In the genomic region with DNA sequence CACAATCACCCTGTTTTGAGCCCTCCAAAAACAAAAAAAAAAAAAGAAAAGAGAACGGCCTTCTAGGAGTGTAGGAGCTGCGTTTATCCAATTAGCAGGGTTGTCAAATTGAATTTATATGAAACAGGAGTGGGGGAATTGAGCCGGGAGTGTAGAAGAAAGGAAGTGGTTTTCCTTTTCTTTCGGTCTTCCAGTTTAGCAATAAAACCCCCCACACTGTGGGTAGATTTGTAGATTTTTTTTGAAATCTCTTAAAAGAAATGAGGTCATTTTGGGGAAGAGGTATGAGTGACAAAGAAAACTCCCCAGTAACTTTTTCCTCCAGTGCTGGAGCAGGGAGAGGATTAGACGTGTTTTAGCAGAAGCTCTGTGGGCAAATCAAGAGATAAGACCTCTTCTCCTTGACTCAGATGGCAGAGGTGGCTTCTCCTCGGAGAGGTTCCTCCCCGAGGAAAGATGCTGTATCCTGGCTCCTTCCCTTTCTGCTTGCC, we compare ENCODE assay signal across 11 cellular contexts. TPM values are rescaled to one million over a fixed set of nuclear protein-coding genes. Genes with fewer than 3 reads are reported as not detected.
DNase-seq lines count a peak whose midpoint lies in the region; ATAC-seq and TF ChIP-seq lines count a peak whose summit lies in the region.
"Had no signal": no experiment of that assay in that cellular context is flagged by ENCODE, and none has a peak within 500 bp of the region (broad histone marks: within the 10 kb centered on the region; RNA-seq: fewer than 3 reads in every experiment).

No MANE protein-coding gene starts in this region.

- H3K36me3 ChIP-seq in left ventricle myocardium inferior (no peaks in the 10 kb centered on the region), heart left ventricle (peaks cover 0 to 3% (median 0%) of the 10 kb centered on the region in 9 donors), uterus (no peaks in the 10 kb centered on the region)

- TF ChIP-seq POLR2A in heart left ventricle (IDR thresholded peaks at IDR 0.05): no peak
- no peak for TF ChIP-seq POLR2A in uterus (IDR thresholded peaks at IDR 0.05)

- H3K4me1 ChIP-seq in left ventricle myocardium inferior: peaks cover 24% of the 10 kb centered on the region
- peaks cover 0 to 49% (median 8%) of the 10 kb centered on the region in 12 donors for H3K4me1 ChIP-seq in heart left ventricle
- H3K4me1 ChIP-seq in uterus: peaks cover 19 to 28% of the 10 kb centered on the region in 2 donors

- H3K9me3 ChIP-seq in left ventricle myocardium inferior (replicated peaks): no peaks in the 10 kb centered on the region
- H3K9me3 ChIP-seq in heart left ventricle: no peaks in the 10 kb centered on the region
- H3K9me3 ChIP-seq in uterus: no peaks in the 10 kb centered on the region

- H3K9me3 Mint-ChIP-seq in WTC11 (no peaks in the 10 kb centered on the region), progenitor cell of endocrine pancreas (ENCODE audit: low read depth) (no peaks in the 10 kb centered on the region)
- H3K9me3 Mint-ChIP-seq: CD4-positive, alpha-beta T cell had no signal

- intact Hi-C loops in left ventricle myocardium inferior (cut with micrococcal nuclease) (no loop called here), heart left ventricle (cut with DNase I) (no loop called here), uterus (cut with DNase I; ENCODE audit: low total_unique reads) (no loop called here), head of caudate nucleus (cut with DNase I) (no loop called here)

- H3K36me3 Mint-ChIP-seq in WTC11: no peaks in the 10 kb centered on the region
- H3K36me3 Mint-ChIP-seq in progenitor cell of endocrine pancreas (ENCODE audit: insufficient read depth): no peaks in the 10 kb centered on the region

- CTCF ChIA-PET in WTC11 (lab: Charles Lee): interaction anchor here (0.6 to 1.5 kb wide), 10 partner anchors 14 to 582 kb away, joined by 3 to 7 read pairs (median 3); no protein-coding TSS in a partner anchor

- peak overlapping the region; percentile 39 for H3K27ac ChIP-seq in left ventricle myocardium inferior (replicated peaks)
- peak overlapping the region in 5 of 12 donors; percentile 28 to 72 (median 44) for H3K27ac ChIP-seq in heart left ventricle
- peak overlapping the region; percentile 89 to 93 for H3K27ac ChIP-seq in uterus

- no peaks in the 10 kb centered on the region for H3K27me3 Mint-ChIP-seq in WTC11 (ENCODE audit: low read depth)
- peaks cover 3% of the 10 kb centered on the region for H3K27me3 Mint-ChIP-seq in progenitor cell of endocrine pancreas
- H3K27me3 Mint-ChIP-seq: CD4-positive, alpha-beta T cell had no signal

- ATAC-seq in heart left ventricle (no peak), WTC11 (no peak), GM19351 (IDR thresholded peaks at IDR 0.05; ENCODE audit: unreplicated experiment) (no peak)

- H3K27me3 ChIP-seq in left ventricle myocardium inferior (ENCODE audit: low read depth) (peaks cover 21% of the 10 kb centered on the region), heart left ventricle (peaks cover 0 to 5% (median 0%) of the 10 kb centered on the region in 9 donors), uterus (no peaks in the 10 kb centered on the region)

- WGBS in heart left ventricle, 4 donors: 41 to 49% (median 44%) methylated on average over 7 of the region's 7 CpGs

- H3K4me1 Mint-ChIP-seq in WTC11: peaks cover 58% of the 10 kb centered on the region
- H3K4me1 Mint-ChIP-seq in progenitor cell of endocrine pancreas (ENCODE audit: low read depth): peaks cover 21% of the 10 kb centered on the region

- no peak overlapping the region for H3K4me3 ChIP-seq in left ventricle myocardium inferior
- H3K4me3 ChIP-seq in heart left ventricle: no peak overlapping the region
- H3K4me3 ChIP-seq in uterus: peak overlapping the region; percentile 3 to 7

- H3K27ac Mint-ChIP-seq in WTC11: 0 out of 2 replicates have a peak overlapping the region, but pooled peaks have one; percentile 39
- H3K27ac Mint-ChIP-seq in progenitor cell of endocrine pancreas: no peak overlapping the region
- H3K27ac Mint-ChIP-seq: CD4-positive, alpha-beta T cell had no signal

- no peak for TF ChIP-seq CTCF in left ventricle myocardium inferior (IDR thresholded peaks at IDR 0.05; ENCODE audit: borderline replicate concordance)
- no peak for TF ChIP-seq CTCF in heart left ventricle (IDR thresholded peaks at IDR 0.05)
- no peak for TF ChIP-seq CTCF in WTC11 (IDR thresholded peaks at IDR 0.05)
- TF ChIP-seq CTCF in uterus (IDR thresholded peaks at IDR 0.05): no peak
- TF ChIP-seq CTCF in progenitor cell of endocrine pancreas (IDR thresholded peaks at IDR 0.05; ENCODE audit: unreplicated experiment): no peak

- DNase-seq in left ventricle myocardium inferior (no peak), heart left ventricle (no peak), WTC11 (ENCODE audit: low spot score) (no peak), left kidney (ENCODE audit: low read depth, low spot score) (peak; percentile 83), uterus (peak in 1 of 2 donors; percentile 46), head of caudate nucleus (no peak), progenitor cell of endocrine pancreas (ENCODE audit: low spot score, unreplicated experiment) (no peak)
- DNase-seq: CD4-positive, alpha-beta T cell; effector CD4-positive, alpha-beta T cell; NCI-H146 had no signal

- H3K4me3 Mint-ChIP-seq in WTC11: peak overlapping the region; percentile 53
- no peak overlapping the region for H3K4me3 Mint-ChIP-seq in progenitor cell of endocrine pancreas (ENCODE audit: low read depth)
- H3K4me3 Mint-ChIP-seq: CD4-positive, alpha-beta T cell had no signal

- POLR2A ChIA-PET in WTC11 (lab: Charles Lee): interaction anchor here (0.6 to 1.8 kb wide), 4 partner anchors 22 to 208 kb away, joined by 3 to 4 read pairs (median 3); no protein-coding TSS in a partner anchor

TF ChIP-seq in WTC11, 78 proteins besides CTCF, POLR2A, EP300 and RAD21 (continues in another document):
- TF ChIP-seq, protein P1, sequence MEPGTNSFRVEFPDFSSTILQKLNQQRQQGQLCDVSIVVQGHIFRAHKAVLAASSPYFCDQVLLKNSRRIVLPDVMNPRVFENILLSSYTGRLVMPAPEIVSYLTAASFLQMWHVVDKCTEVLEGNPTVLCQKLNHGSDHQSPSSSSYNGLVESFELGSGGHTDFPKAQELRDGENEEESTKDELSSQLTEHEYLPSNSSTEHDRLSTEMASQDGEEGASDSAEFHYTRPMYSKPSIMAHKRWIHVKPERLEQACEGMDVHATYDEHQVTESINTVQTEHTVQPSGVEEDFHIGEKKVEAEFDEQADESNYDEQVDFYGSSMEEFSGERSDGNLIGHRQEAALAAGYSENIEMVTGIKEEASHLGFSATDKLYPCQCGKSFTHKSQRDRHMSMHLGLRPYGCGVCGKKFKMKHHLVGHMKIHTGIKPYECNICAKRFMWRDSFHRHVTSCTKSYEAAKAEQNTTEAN (CRISPR knock-in tag; IDR thresholded peaks at IDR 0.05): no peak
- TF ChIP-seq SMAD3 (CRISPR knock-in tag; IDR thresholded peaks at IDR 0.05; ENCODE audit: borderline replicate concordance): no peak
- no peak for TF ChIP-seq ZNF423 (CRISPR knock-in tag; IDR thresholded peaks at IDR 0.05)
- TF ChIP-seq, protein P2, sequence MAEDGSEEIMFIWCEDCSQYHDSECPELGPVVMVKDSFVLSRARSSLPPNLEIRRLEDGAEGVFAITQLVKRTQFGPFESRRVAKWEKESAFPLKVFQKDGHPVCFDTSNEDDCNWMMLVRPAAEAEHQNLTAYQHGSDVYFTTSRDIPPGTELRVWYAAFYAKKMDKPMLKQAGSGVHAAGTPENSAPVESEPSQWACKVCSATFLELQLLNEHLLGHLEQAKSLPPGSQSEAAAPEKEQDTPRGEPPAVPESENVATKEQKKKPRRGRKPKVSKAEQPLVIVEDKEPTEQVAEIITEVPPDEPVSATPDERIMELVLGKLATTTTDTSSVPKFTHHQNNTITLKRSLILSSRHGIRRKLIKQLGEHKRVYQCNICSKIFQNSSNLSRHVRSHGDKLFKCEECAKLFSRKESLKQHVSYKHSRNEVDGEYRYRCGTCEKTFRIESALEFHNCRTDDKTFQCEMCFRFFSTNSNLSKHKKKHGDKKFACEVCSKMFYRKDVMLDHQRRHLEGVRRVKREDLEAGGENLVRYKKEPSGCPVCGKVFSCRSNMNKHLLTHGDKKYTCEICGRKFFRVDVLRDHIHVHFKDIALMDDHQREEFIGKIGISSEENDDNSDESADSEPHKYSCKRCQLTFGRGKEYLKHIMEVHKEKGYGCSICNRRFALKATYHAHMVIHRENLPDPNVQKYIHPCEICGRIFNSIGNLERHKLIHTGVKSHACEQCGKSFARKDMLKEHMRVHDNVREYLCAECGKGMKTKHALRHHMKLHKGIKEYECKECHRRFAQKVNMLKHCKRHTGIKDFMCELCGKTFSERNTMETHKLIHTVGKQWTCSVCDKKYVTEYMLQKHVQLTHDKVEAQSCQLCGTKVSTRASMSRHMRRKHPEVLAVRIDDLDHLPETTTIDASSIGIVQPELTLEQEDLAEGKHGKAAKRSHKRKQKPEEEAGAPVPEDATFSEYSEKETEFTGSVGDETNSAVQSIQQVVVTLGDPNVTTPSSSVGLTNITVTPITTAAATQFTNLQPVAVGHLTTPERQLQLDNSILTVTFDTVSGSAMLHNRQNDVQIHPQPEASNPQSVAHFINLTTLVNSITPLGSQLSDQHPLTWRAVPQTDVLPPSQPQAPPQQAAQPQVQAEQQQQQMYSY (CRISPR knock-in tag; IDR thresholded peaks at IDR 0.05): no peak
- TF ChIP-seq ZNF232 (CRISPR knock-in tag; IDR thresholded peaks at IDR 0.05): no peak
- no peak for TF ChIP-seq ZNF138 (CRISPR knock-in tag; conservative IDR thresholded peaks at IDR 0.05)
- TF ChIP-seq ZNF317 (CRISPR knock-in tag; IDR thresholded peaks at IDR 0.05; ENCODE audit: borderline replicate concordance, low read depth): no peak
- no peak for TF ChIP-seq GRHL2 (CRISPR knock-in tag; IDR thresholded peaks at IDR 0.05; ENCODE audit: insufficient replicate concordance, severe bottlenecking)
- TF ChIP-seq JUN (CRISPR knock-in tag; IDR thresholded peaks at IDR 0.05): no peak

RNA-seq across cellular contexts. Expression of a gene that starts 30.8 kb away (rescaled TPM):
- total RNA-seq in left ventricle myocardium inferior (6.7 TPM), heart left ventricle (10 to 100 TPM in 1 of 9 donors, 1 to 10 TPM in 8; 3.1 to 12.2 (median 6.0) TPM), WTC11 (2021) (6.6 to 8.0 TPM (median 7.2 TPM) in 3 replicates), uterus (100 to 1,000 TPM; 103 to 169 (median 105) TPM), progenitor cell of endocrine pancreas (10.8 and 14.2 TPM in 2 replicates)
- polyA plus RNA-seq in heart left ventricle: 1 to 10 TPM; 1.9 to 2.0 TPM
- total RNA-seq: CD4-positive, alpha-beta T cell had no signal

Comparison
In these comparisons a context has a peak if more than half of its experiments do, and no peak if none do; other contexts are left out.
1. H3K4me3 ChIP-seq: peak in uterus (2 of 2); none in left ventricle myocardium inferior (single experiment) and heart left ventricle (0 of 12).